30 cellular contexts compared by ENCODE assay signal in the genomic region with DNA sequence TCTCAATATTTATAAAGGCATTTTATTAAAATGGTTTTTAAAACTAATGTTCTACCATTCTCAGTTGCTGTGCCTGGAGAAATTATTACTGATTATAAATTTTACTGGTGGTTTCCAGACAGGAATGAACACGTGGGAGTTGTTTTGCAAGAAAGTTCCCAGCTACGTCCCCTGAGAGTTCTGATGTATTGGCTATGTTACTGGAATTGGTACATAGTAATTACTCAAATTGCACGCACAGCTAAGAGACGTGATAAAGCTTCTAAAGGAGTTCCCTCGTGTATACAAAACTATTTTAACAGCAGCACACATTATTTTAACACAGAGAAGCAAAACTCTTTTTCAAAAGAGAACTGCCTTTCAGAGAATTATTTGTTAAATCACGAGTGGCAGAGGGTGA.
DNase-seq lines count a peak whose midpoint lies in the region; TF ChIP-seq lines count a peak whose summit lies in the region.
"Had no signal": no experiment of that assay in that cellular context is flagged by ENCODE, and none has a peak within 500 bp of the region (broad histone marks: within the 10 kb centered on the region; RNA-seq: fewer than 3 reads in every experiment).

No MANE protein-coding gene starts in this region.

- no peak overlapping the region for H3K4me2 ChIP-seq in neural progenitor cell
- H3K4me2 ChIP-seq: GM23338, KMS-11 had no signal

- H3K4me3 ChIP-seq in fibroblast of villous mesenchyme (ENCODE audit: low read depth, low read length) (no peak overlapping the region), testis (no peak overlapping the region), neural progenitor cell (no peak overlapping the region)
- H3K4me3 ChIP-seq: GM23338 had no signal

- 23 to 28% methylated on average over 6 of the region's 6 CpGs for WGBS in testis, 2 donors

- H4K20me1 ChIP-seq in neural progenitor cell (ENCODE audit: low read depth) = no peaks in the 10 kb centered on the region

- DNase-seq in NCI-H69 (lab: John Stamatoyannopoulos, UW) (peak; percentile 46), fibroblast of villous mesenchyme (ENCODE audit: low read depth) (peak; percentile 57), mesothelial cell of epicardium (ENCODE audit: low spot score in 2 of 2, unreplicated experiment in 2 of 2) (no peak), testis (peak; percentile 25), neural progenitor cell (ENCODE audit: low spot score) (no peak), NCI-H1417 treated with DMSO at 0.1 percent for 48 hours (lab: John Stamatoyannopoulos, UW) (no peak), NK-92 (lab: John Stamatoyannopoulos, UW; ENCODE audit: unreplicated experiment) (no peak)
- DNase-seq: activated CD4-positive, alpha-beta T cell treated with anti-CD3 and anti-CD28 coated beads for 4 hours; activated CD8-positive, alpha-beta memory T cell treated with anti-CD3 and anti-CD28 coated beads for 24 hours; activated effector memory CD4-positive, alpha-beta T cell treated with Interleukin-2 at 50 U/mL for 16 hours; activated naive CD8-positive, alpha-beta T cell treated with anti-CD3 and anti-CD28 coated beads, Interleukin-2, amount 10 ng/mL, durations not matched to agents 7 days and 5 days; CD4-positive, CD25-positive, alpha-beta regulatory T cell; DMS 273 treated with DMSO at 0.1 percent for 48 hours; head of caudate nucleus; HFFc6; left cardiac atrium; mesendoderm; MV-4-11; naive thymus-derived CD8-positive, alpha-beta T cell; NCI-H146; NCI-H524 treated with DMSO at 0.1 percent for 48 hours; SHP77 treated with DMSO at 0.1 percent for 48 hours; stimulated activated CD4-positive, alpha-beta T cell treated with anti-CD3 and anti-CD28 coated beads, Interleukin-12 subunit alpha, Interleukin-12 subunit beta, amount 100 ng/mL, for 4 hours; stimulated activated CD4-positive, alpha-beta T cell treated with anti-CD3 and anti-CD28 coated beads, Interleukin-4, amount 100 ng/mL, for 1 hour; SW 1271; T-helper 9 cell had no signal

- H3K27me3 ChIP-seq in testis (no peaks in the 10 kb centered on the region), neural progenitor cell (no peaks in the 10 kb centered on the region)

- H3K27ac ChIP-seq in testis (no peak overlapping the region), neural progenitor cell (no peak overlapping the region)
- H3K27ac ChIP-seq: HL-60, KMS-11, VCaP had no signal

- no peaks in the 10 kb centered on the region for H3F3A ChIP-seq in neural progenitor cell (ENCODE audit: low read depth)

- H3K9me3 Mint-ChIP-seq in mesothelial cell of epicardium (peaks cover 12% of the 10 kb centered on the region), neural progenitor cell (no peaks in the 10 kb centered on the region)
- H3K9me3 Mint-ChIP-seq: activated naive CD8-positive, alpha-beta T cell treated with anti-CD3 and anti-CD28 coated beads, Interleukin-2, amount 10 ng/mL, durations not matched to agents 7 days and 5 days; GM23338 had no signal

- peaks cover 4% of the 10 kb centered on the region for H3K36me3 Mint-ChIP-seq in mesothelial cell of epicardium
- H3K36me3 Mint-ChIP-seq in neural progenitor cell = peaks cover 4% of the 10 kb centered on the region
- H3K36me3 Mint-ChIP-seq: activated naive CD8-positive, alpha-beta T cell treated with anti-CD3 and anti-CD28 coated beads, Interleukin-2, amount 10 ng/mL, durations not matched to agents 7 days and 5 days; CD4-positive, CD25-positive, alpha-beta regulatory T cell; naive thymus-derived CD8-positive, alpha-beta T cell had no signal

- H3K27ac Mint-ChIP-seq in mesothelial cell of epicardium (peak overlapping the region; percentile 76), neural progenitor cell (no peak overlapping the region)
- H3K27ac Mint-ChIP-seq: activated naive CD8-positive, alpha-beta T cell treated with anti-CD3 and anti-CD28 coated beads, Interleukin-2, amount 10 ng/mL, durations not matched to agents 7 days and 5 days; CD4-positive, CD25-positive, alpha-beta regulatory T cell; GM23338; HFFc6; naive thymus-derived CD8-positive, alpha-beta T cell had no signal

- TF ChIP-seq POLR2A in testis (IDR thresholded peaks at IDR 0.05) = no peak

- H3K4me1 Mint-ChIP-seq in mesothelial cell of epicardium (peaks cover 45% of the 10 kb centered on the region), neural progenitor cell (no peaks in the 10 kb centered on the region)
- H3K4me1 Mint-ChIP-seq: activated naive CD8-positive, alpha-beta T cell treated with anti-CD3 and anti-CD28 coated beads, Interleukin-2, amount 10 ng/mL, durations not matched to agents 7 days and 5 days; CD4-positive, CD25-positive, alpha-beta regulatory T cell; naive thymus-derived CD8-positive, alpha-beta T cell had no signal

- H3K36me3 ChIP-seq in testis (ENCODE audit: low read depth, missing control alignments) (no peaks in the 10 kb centered on the region), neural progenitor cell (no peaks in the 10 kb centered on the region)

- no peaks in the 10 kb centered on the region for H3K9me3 ChIP-seq in testis
- H3K9me3 ChIP-seq in neural progenitor cell (ENCODE audit: low read depth) = no peaks in the 10 kb centered on the region

- no peak for TF ChIP-seq CTCF in fibroblast of villous mesenchyme (IDR thresholded peaks at IDR 0.05; ENCODE audit: insufficient read depth, low read depth, low read length)
- no peak for TF ChIP-seq CTCF in mesothelial cell of epicardium (IDR thresholded peaks at IDR 0.05; ENCODE audit: unreplicated experiment)
- TF ChIP-seq CTCF in testis (IDR thresholded peaks at IDR 0.05) = no peak
- no peak for TF ChIP-seq CTCF in neural progenitor cell (IDR thresholded peaks at IDR 0.05)

- no peak overlapping the region for H3K9ac ChIP-seq in neural progenitor cell
- H3K9ac ChIP-seq: KMS-11 had no signal

- H3K27me3 Mint-ChIP-seq in mesothelial cell of epicardium (ENCODE audit: low read depth) (no peaks in the 10 kb centered on the region), neural progenitor cell (ENCODE audit: insufficient read depth, low read depth) (no peaks in the 10 kb centered on the region)
- H3K27me3 Mint-ChIP-seq: activated naive CD8-positive, alpha-beta T cell treated with anti-CD3 and anti-CD28 coated beads, Interleukin-2, amount 10 ng/mL, durations not matched to agents 7 days and 5 days; CD4-positive, CD25-positive, alpha-beta regulatory T cell had no signal

- no peak overlapping the region for H3K4me3 Mint-ChIP-seq in mesothelial cell of epicardium
- H3K4me3 Mint-ChIP-seq in neural progenitor cell = no peak overlapping the region
- H3K4me3 Mint-ChIP-seq: activated naive CD8-positive, alpha-beta T cell treated with anti-CD3 and anti-CD28 coated beads, Interleukin-2, amount 10 ng/mL, durations not matched to agents 7 days and 5 days; CD4-positive, CD25-positive, alpha-beta regulatory T cell; GM23338; HFFc6; naive thymus-derived CD8-positive, alpha-beta T cell had no signal

- H2AFZ ChIP-seq in neural progenitor cell (replicated peaks) = no peak overlapping the region
- H2AFZ ChIP-seq: GM23338 had no signal

- intact Hi-C loops in testis (cut with DNase I; ENCODE audit: low total_unique reads) = no loop called here

- H3K4me1 ChIP-seq in testis (no peaks in the 10 kb centered on the region), neural progenitor cell (no peaks in the 10 kb centered on the region)

- H3K79me2 ChIP-seq in neural progenitor cell (ENCODE audit: low read depth) = no peaks in the 10 kb centered on the region

Comparison
In these comparisons a context has a peak if more than half of its experiments do, and no peak if none do; other contexts are left out.
1. DNase-seq: peak in NCI-H69 (single experiment), fibroblast of villous mesenchyme (single experiment) and testis (single experiment); none in mesothelial cell of epicardium (0 of 2), neural progenitor cell (single experiment), NCI-H1417 treated with DMSO at 0.1 percent for 48 hours (single experiment) and NK-92 (single experiment).